In the genomic region with DNA sequence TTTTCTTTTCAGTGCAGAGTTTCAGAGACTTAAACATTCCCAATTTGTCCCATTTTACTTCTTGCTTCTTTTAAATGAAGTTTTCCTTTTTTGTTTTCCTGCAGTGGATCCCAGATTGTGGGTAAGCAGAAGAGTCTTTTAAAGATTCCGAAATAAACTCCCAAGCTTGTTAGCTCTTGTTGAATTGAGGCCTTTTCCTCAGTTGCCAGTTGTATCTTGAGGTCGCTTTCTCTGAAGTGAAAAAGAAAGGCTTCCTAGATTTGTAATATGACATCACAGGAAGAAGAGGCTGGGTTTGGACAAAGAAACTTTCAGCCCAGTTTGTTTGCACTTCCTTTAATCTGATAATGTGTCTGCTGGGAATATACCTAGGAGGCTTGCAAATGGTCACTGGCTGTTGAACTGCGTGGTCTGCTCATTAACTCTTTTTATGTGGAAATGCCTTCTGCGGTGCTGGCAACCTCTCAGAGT, we compare ENCODE assay signal across 9 cellular contexts. TPM values are rescaled to one million over a fixed set of nuclear protein-coding genes. Genes with fewer than 3 reads are reported as not detected.
A peak's percentile ranks its signal among the peaks of the same experiment; 100 is the strongest.
DNase-seq lines count a peak whose midpoint lies in the region; ATAC-seq and TF ChIP-seq lines count a peak whose summit lies in the region.
"Had no signal": no experiment of that assay in that cellular context is flagged by ENCODE, and none has a peak within 500 bp of the region (broad histone marks: within the 10 kb centered on the region; RNA-seq: fewer than 3 reads in every experiment).

A gene with protein sequence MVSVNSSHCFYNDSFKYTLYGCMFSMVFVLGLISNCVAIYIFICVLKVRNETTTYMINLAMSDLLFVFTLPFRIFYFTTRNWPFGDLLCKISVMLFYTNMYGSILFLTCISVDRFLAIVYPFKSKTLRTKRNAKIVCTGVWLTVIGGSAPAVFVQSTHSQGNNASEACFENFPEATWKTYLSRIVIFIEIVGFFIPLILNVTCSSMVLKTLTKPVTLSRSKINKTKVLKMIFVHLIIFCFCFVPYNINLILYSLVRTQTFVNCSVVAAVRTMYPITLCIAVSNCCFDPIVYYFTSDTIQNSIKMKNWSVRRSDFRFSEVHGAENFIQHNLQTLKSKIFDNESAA (minus strand): TSS at position 233 of the 471 bp plus-strand sequence. CDS start 690 bp downstream, outside the sequence.

- H3K27me3 ChIP-seq in PC-3 (ENCODE audit: low read length): no peaks in the 10 kb centered on the region
- no peaks in the 10 kb centered on the region for H3K27me3 ChIP-seq in ectodermal cell (ENCODE audit: control insufficient read depth, insufficient read depth, low read length, poor library complexity, severe bottlenecking)
- H3K27me3 ChIP-seq in lung (ENCODE audit: control insufficient read depth, insufficient read depth): no peaks in the 10 kb centered on the region
- H3K27me3 ChIP-seq in suprapubic skin: no peaks in the 10 kb centered on the region

- H3K4me1 ChIP-seq in PC-3 (ENCODE audit: insufficient read depth, low read length): peaks cover 26% of the 10 kb centered on the region
- H3K4me1 ChIP-seq in ectodermal cell (ENCODE audit: control insufficient read depth, insufficient read depth, low read length): peaks cover 5% of the 10 kb centered on the region
- no peaks in the 10 kb centered on the region for H3K4me1 ChIP-seq in lung (ENCODE audit: control insufficient read depth in 2 of 2, insufficient read depth in 2 of 2, low read length in 2 of 2)
- peaks cover 32% of the 10 kb centered on the region for H3K4me1 ChIP-seq in suprapubic skin

- H3K4me3 ChIP-seq in PC-3 (ENCODE audit: low read length) (peak within 1 kb of the TSS; percentile 73), ectodermal cell (ENCODE audit: insufficient read depth, low read depth, low read length) (peak within 1 kb of the TSS; percentile 34), lung (peak within 1 kb of the TSS; percentile 67), suprapubic skin (peak within 1 kb of the TSS; percentile 53)

- TF ChIP-seq POLR2A in suprapubic skin (IDR thresholded peaks at IDR 0.05): peak in 1 of 2 donors; percentile 79

- WGBS in ectodermal cell, 2 experiments: 26 to 35% methylated on average over 4 of the region's 4 CpGs
- WGBS in lung, 2 donors: 28 to 33% methylated on average over 4 of the region's 4 CpGs
- 8% methylated on average over 4 of the region's 4 CpGs for WGBS in suprapubic skin

- no TSS peak for BruUV-seq in PC-3 (replicated peaks; lab: Mats Ljungman, UMichigan)

- POLR2A ChIA-PET in PC-3 (lab: Charles Lee; ENCODE audit: unreplicated experiment): interaction anchor here (0.6 kb wide), 1 partner anchor 120 kb away, joined by 5 read pairs; a partner anchor contains a TSS

- CTCF ChIA-PET in PC-3 (lab: Charles Lee): no interaction called here

- peak within 1 kb of the TSS; percentile 72 for H3K27ac ChIP-seq in PC-3 (ENCODE audit: low read length)
- H3K27ac ChIP-seq in ectodermal cell (ENCODE audit: insufficient read depth, low read depth, low read length, poor library complexity, severe bottlenecking): peak within 1 kb of the TSS; percentile 42
- peak within 1 kb of the TSS; percentile 70 to 84 for H3K27ac ChIP-seq in lung (ENCODE audit: low read depth in 1 of 2, low read length in 1 of 2)
- H3K27ac ChIP-seq in suprapubic skin: peak within 1 kb of the TSS; percentile 84
- H3K27ac ChIP-seq: KMS-11 had no signal

- peaks cover 36% of the 10 kb centered on the region for H3K79me2 ChIP-seq in PC-3 (ENCODE audit: low read length)

- H3K4me2 ChIP-seq in PC-3 (ENCODE audit: low read length): peak within 1 kb of the TSS; percentile 88
- H3K4me2 ChIP-seq: KMS-11 had no signal

- TF ChIP-seq CTCF in PC-3 (conservative IDR thresholded peaks at IDR 0.05; ENCODE audit: low read depth, low read length) (no peak), lung (IDR thresholded peaks at IDR 0.05; ENCODE audit: control extremely low read depth, extremely low read depth) (no peak), suprapubic skin (IDR thresholded peaks at IDR 0.05) (no peak)

- no peak for TF ChIP-seq EP300 in suprapubic skin (IDR thresholded peaks at IDR 0.05)

- peak within 1 kb of the TSS; percentile 45 for H2AFZ ChIP-seq in PC-3 (ENCODE audit: low read length)

- H4K20me1 ChIP-seq in PC-3 (ENCODE audit: low read length): no peaks in the 10 kb centered on the region

- peak; percentile 63 for ATAC-seq in PC-3
- ATAC-seq in lung (ENCODE audit: insufficient read depth, low FRiP score): peak; percentile 84
- ATAC-seq in GM19035 (IDR thresholded peaks at IDR 0.05; ENCODE audit: unreplicated experiment): no peak
- no peak for ATAC-seq in HG03354 (IDR thresholded peaks at IDR 0.05; ENCODE audit: poor library complexity, severe bottlenecking, unreplicated experiment)

- peak within 1 kb of the TSS; percentile 75 for H3K9ac ChIP-seq in PC-3 (ENCODE audit: low read length)
- H3K9ac ChIP-seq: KMS-11 had no signal

- intact Hi-C loops in PC-3 (cut with micrococcal nuclease): loop anchor here (2.0 to 5.0 kb wide), 3 partner anchors 36 to 149 kb away; a partner anchor contains a TSS

- H3K9me3 ChIP-seq in PC-3 (ENCODE audit: low read length) (no peaks in the 10 kb centered on the region), ectodermal cell (ENCODE audit: control insufficient read depth, low read length) (no peaks in the 10 kb centered on the region), lung (ENCODE audit: control insufficient read depth in 2 of 2, insufficient read depth in 1 of 2, low read length in 1 of 2) (no peaks in the 10 kb centered on the region), suprapubic skin (no peaks in the 10 kb centered on the region)

- H3K9me2 ChIP-seq in PC-3 (replicated peaks; ENCODE audit: low read length): no peaks in the 10 kb centered on the region

- DNase-seq in ELF-1 (ENCODE audit: low read depth, low spot score) (peak; percentile 74), PC-3 (peak; percentile 69), lung (ENCODE audit: low spot score) (no peak), suprapubic skin (ENCODE audit: low spot score in 2 of 2) (no peak), NCI-H226 (no peak)

- H3K36me3 ChIP-seq in PC-3 (ENCODE audit: low read depth, low read length): no peaks in the 10 kb centered on the region
- H3K36me3 ChIP-seq in ectodermal cell (ENCODE audit: control insufficient read depth, insufficient read depth, low read length): no peaks in the 10 kb centered on the region
- peaks cover 0 to 4% of the 10 kb centered on the region in 2 donors for H3K36me3 ChIP-seq in lung (ENCODE audit: control insufficient read depth in 2 of 2, insufficient read depth in 2 of 2, low read length in 2 of 2)
- peaks cover 5% of the 10 kb centered on the region for H3K36me3 ChIP-seq in suprapubic skin

- peaks cover 7% of the 10 kb centered on the region for H3F3A ChIP-seq in PC-3 (ENCODE audit: low read length, unreplicated experiment)

RNA-seq across cellular contexts. Expression of the gene that starts here (rescaled TPM):
- total RNA-seq in PC-3 (2014; rRNA removed) (3.6 TPM in 2 replicates), lung (10 to 100 TPM; 13.3 to 49.0 TPM), suprapubic skin (10 to 100 TPM; 13.3 to 41.4 (median 22.8) TPM)
- polyA plus RNA-seq in ectodermal cell (2013, experiment 1 of 4): 3.3 TPM
- 2.0 TPM for polyA plus RNA-seq in ectodermal cell (2013, experiment 2 of 4)
- 4.1 TPM for polyA plus RNA-seq in ectodermal cell (2013, experiment 3 of 4)
- polyA plus RNA-seq in ectodermal cell (2013, experiment 4 of 4): 4.9 TPM
- polyA plus RNA-seq in lung: 10 to 100 TPM; 16.4 to 35.4 TPM

Comparison
In these comparisons a context has a peak if more than half of its experiments do, and no peak if none do; other contexts are left out.
1. DNase-seq: peak in ELF-1 (single experiment) and PC-3 (single experiment); none in lung (single experiment), suprapubic skin (0 of 2) and NCI-H226 (single experiment).
2. ATAC-seq: peak in PC-3 (single experiment) and lung (single experiment); none in GM19035 (single experiment) and HG03354 (single experiment).
3. Peak in every context shown above with its lines, with median percentiles within 50 percentile points of each other: H3K27ac ChIP-seq and H3K4me3 ChIP-seq.